ENCODE assay signal across 17 cellular contexts in the genomic region with DNA sequence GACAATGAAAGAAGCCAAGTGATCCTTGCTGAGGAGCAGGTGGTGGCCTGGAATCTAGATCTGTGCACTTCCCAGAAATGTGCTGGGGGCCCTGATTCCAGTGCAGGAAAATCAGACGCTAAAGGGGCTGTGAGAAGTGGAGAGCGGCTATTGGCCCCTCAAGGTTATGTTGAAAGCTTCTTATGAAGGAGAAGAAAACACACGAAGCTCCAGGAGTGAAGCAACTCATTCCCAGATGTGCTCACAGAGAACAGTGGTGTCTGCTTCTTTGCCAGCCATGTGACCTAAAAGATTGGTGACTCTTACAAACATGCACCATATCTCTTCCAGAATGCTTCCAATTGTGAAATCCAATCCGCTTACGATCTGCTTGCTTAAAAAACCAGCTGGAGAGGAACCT.
DNase-seq lines count a peak whose midpoint lies in the region; ATAC-seq and TF ChIP-seq lines count a peak whose summit lies in the region.
"Had no signal": no experiment of that assay in that cellular context is flagged by ENCODE, and none has a peak within 500 bp of the region (broad histone marks: within the 10 kb centered on the region; RNA-seq: fewer than 3 reads in every experiment).

No MANE protein-coding gene starts in this region.

- peak; percentile 95 for DNase-seq in AG10803 (ENCODE audit: low read depth)
- DNase-seq in cardiac fibroblast (ENCODE audit: low read depth in 2 of 2) = peak; percentile 72 to 89
- DNase-seq in heart right ventricle = peak in 1 of 2 donors; percentile 24
- peak; percentile 89 for DNase-seq in sigmoid colon
- DNase-seq in stimulated activated naive CD4-positive, alpha-beta T cell (lab: John Stamatoyannopoulos, UW) = no peak
- no peak for DNase-seq in NCI-H1092 (lab: John Stamatoyannopoulos, UW)
- no peak for DNase-seq in CD4-positive, alpha-beta T cell
- DNase-seq: activated naive CD4-positive, alpha-beta T cell treated with Interleukin-2 at 50 U/mL for 16 hours; EL; NCI-H1417 treated with DMSO at 0.1 percent for 48 hours; NCI-H2227 treated with DMSO at 0.1 percent for 48 hours; spleen had no signal

- H3K27ac Mint-ChIP-seq in CD4-positive, alpha-beta T cell = no peak overlapping the region

- no peaks in the 10 kb centered on the region for H3K36me3 Mint-ChIP-seq in CD4-positive, alpha-beta T cell (ENCODE audit: low read depth)

- no peaks in the 10 kb centered on the region for H3K27me3 Mint-ChIP-seq in CD4-positive, alpha-beta T cell

- H3K9me3 ChIP-seq in heart right ventricle (peaks cover 0 to 5% (median 0%) of the 10 kb centered on the region in 11 donors), sigmoid colon (no peaks in the 10 kb centered on the region)
- H3K9me3 ChIP-seq in CD4-positive, alpha-beta T cell (ENCODE audit: control insufficient read depth, low read length) = no peaks in the 10 kb centered on the region
- H3K9me3 ChIP-seq: ovary had no signal

- H3K4me1 ChIP-seq in heart right ventricle (peaks cover 14 to 37% (median 23%) of the 10 kb centered on the region in 9 donors), sigmoid colon (peaks cover 0 to 33% (median 30%) of the 10 kb centered on the region in 4 donors)

- no peak overlapping the region for H3K4me3 Mint-ChIP-seq in CD4-positive, alpha-beta T cell

- no peak for TF ChIP-seq POLR2A in sigmoid colon (IDR thresholded peaks at IDR 0.05)

- H3K4me3 ChIP-seq in AG10803 (ENCODE audit: low read length) = no peak overlapping the region
- H3K4me3 ChIP-seq in cardiac fibroblast (replicated peaks in 1 of 2; ENCODE audit: low read depth in 2 of 2, low read length in 2 of 2) = no peak overlapping the region
- H3K4me3 ChIP-seq in heart right ventricle = no peak overlapping the region
- no peak overlapping the region for H3K4me3 ChIP-seq in sigmoid colon
- H3K4me3 ChIP-seq: ovary, spleen had no signal

- no peaks in the 10 kb centered on the region for H3K4me1 Mint-ChIP-seq in CD4-positive, alpha-beta T cell (ENCODE audit: low read depth)

- no peaks in the 10 kb centered on the region for H3K27me3 ChIP-seq in heart right ventricle
- H3K27me3 ChIP-seq in sigmoid colon = no peaks in the 10 kb centered on the region
- no peaks in the 10 kb centered on the region for H3K27me3 ChIP-seq in CD4-positive, alpha-beta T cell (ENCODE audit: control insufficient read depth, insufficient read depth, low read length)
- H3K27me3 ChIP-seq: ovary, spleen had no signal

- CTCF ChIA-PET in CD4-positive, alpha-beta T cell (lab: Charles Lee) = no interaction called here

- TF ChIP-seq EP300 in sigmoid colon (IDR thresholded peaks at IDR 0.05) = no peak

- H3K36me3 ChIP-seq in heart right ventricle (no peaks in the 10 kb centered on the region), sigmoid colon (no peaks in the 10 kb centered on the region)
- H3K36me3 ChIP-seq: ovary, spleen had no signal

- no peak for TF ChIP-seq CTCF in AG10803 (conservative IDR thresholded peaks at IDR 0.05; ENCODE audit: low read length)
- no peak for TF ChIP-seq CTCF in cardiac fibroblast (IDR thresholded peaks at IDR 0.05; ENCODE audit: low read depth, low read length)
- no peak for TF ChIP-seq CTCF in heart right ventricle (IDR thresholded peaks at IDR 0.05)
- TF ChIP-seq CTCF in sigmoid colon (IDR thresholded peaks at IDR 0.05) = no peak
- no peak for TF ChIP-seq CTCF in CD4-positive, alpha-beta T cell (IDR thresholded peaks at IDR 0.05)

- H3K9me3 Mint-ChIP-seq in CD4-positive, alpha-beta T cell = no peaks in the 10 kb centered on the region

- peak overlapping the region in 7 of 10 donors; percentile 9 to 64 (median 36) for H3K27ac ChIP-seq in heart right ventricle
- no peak overlapping the region for H3K27ac ChIP-seq in sigmoid colon
- no peak overlapping the region for H3K27ac ChIP-seq in CD4-positive, alpha-beta T cell (ENCODE audit: low read depth, low read length)
- H3K27ac ChIP-seq: epithelial cell of prostate, ovary, spleen had no signal

- peak in 6 of 8 donors; percentile 7 to 63 (median 18) for ATAC-seq in heart right ventricle
- no peak for ATAC-seq in HG03460 (IDR thresholded peaks at IDR 0.05; ENCODE audit: unreplicated experiment)
- ATAC-seq in CD4-positive, alpha-beta T cell (ENCODE audit: poor library complexity) = no peak
- ATAC-seq: left colon, Panc1 had no signal

- 80 to 81% methylated on average over 5 of the region's 5 CpGs for WGBS in heart right ventricle, 2 donors
- 88 to 92% methylated on average over 5 of the region's 5 CpGs for WGBS in sigmoid colon, 2 donors

- POLR2A ChIA-PET in CD4-positive, alpha-beta T cell (lab: Charles Lee) = no interaction called here

- intact Hi-C loops in heart right ventricle (cut with DNase I) (loop anchor here in 1 of 10 donors (5.0 to 10.0 kb wide), 4 partner anchors 144 to 487 kb away; no protein-coding TSS in a partner anchor), sigmoid colon (cut with DNase I) (no loop called here)
- intact Hi-C loops in CD4-positive, alpha-beta T cell (cut with DNase I, micrococcal nuclease) = no loop called here

Comparison
In these comparisons a context has a peak if more than half of its experiments do, and no peak if none do; other contexts are left out.
1. DNase-seq: peak in AG10803 (single experiment), cardiac fibroblast (2 of 2) and sigmoid colon (single experiment); none in stimulated activated naive CD4-positive, alpha-beta T cell (0 of 6), NCI-H1092 (single experiment) and CD4-positive, alpha-beta T cell (0 of 10).
2. ATAC-seq: peak in heart right ventricle (6 of 8); none in HG03460 (single experiment) and CD4-positive, alpha-beta T cell (single experiment).
3. H3K27ac ChIP-seq: peak in heart right ventricle (7 of 10); none in sigmoid colon (0 of 4) and CD4-positive, alpha-beta T cell (single experiment).